In genomic region chr7:66205736-66206080, GRCh38 we compare ENCODE assay signal across 8 cellular contexts. TPM values are rescaled to one million over a fixed set of nuclear protein-coding genes. Genes with fewer than 3 reads are reported as not detected.
DNase-seq lines count a peak whose midpoint lies in the region; ATAC-seq, FAIRE-seq and TF ChIP-seq lines count a peak whose summit lies in the region.

No MANE protein-coding gene starts in this region.

- H3K27me3 ChIP-seq in A673 (replicated peaks; ENCODE audit: insufficient read depth, low read depth, low read length, poor library complexity): no peaks in the 10 kb centered on the region
- H3K27me3 ChIP-seq in esophagus (ENCODE audit: control insufficient read depth in 1 of 2, insufficient read depth in 2 of 2, low read length in 2 of 2): no peaks in the 10 kb centered on the region
- no peaks in the 10 kb centered on the region for H3K27me3 ChIP-seq in neuron (ENCODE audit: insufficient read depth, low read length)

- peak; percentile 5 for ATAC-seq in GM21447 (IDR thresholded peaks at IDR 0.05; ENCODE audit: unreplicated experiment)
- ATAC-seq in T-helper 17 cell: no peak

- peak overlapping the region; percentile 66 for H2AFZ ChIP-seq in neuron (ENCODE audit: low read depth, low read length)

- H3K4me3 ChIP-seq in A673 (ENCODE audit: low read depth, low read length, poor library complexity, severe bottlenecking) (peak overlapping the region; percentile 98), esophagus (ENCODE audit: low read depth in 1 of 2, low read length in 2 of 2) (peak overlapping the region; percentile 70 to 99), neuron (ENCODE audit: low read length) (peak overlapping the region; percentile 74)

- intact Hi-C loops in A673 (cut with micrococcal nuclease; ENCODE audit: unreplicated experiment): no loop called here

- H3K36me3 ChIP-seq in A673 (ENCODE audit: insufficient read depth, low read length, poor library complexity, severe bottlenecking) (no peaks in the 10 kb centered on the region), esophagus (ENCODE audit: control insufficient read depth in 2 of 2, insufficient read depth in 2 of 2, low read length in 1 of 2) (peaks cover 0 to 4% of the 10 kb centered on the region in 2 donors), neuron (ENCODE audit: insufficient read depth, low read length) (peaks cover 16% of the 10 kb centered on the region)

- POLR2A ChIA-PET in A673 (lab: Charles Lee; ENCODE audit: low non-redundant PET): interaction anchor here (1.0 kb wide), 1 partner anchor 14 kb away, joined by 12 read pairs; no protein-coding TSS in a partner anchor

- H3K27me3 Mint-ChIP-seq in T-helper 17 cell: peaks cover 55% of the 10 kb centered on the region

- WGBS in esophagus, 2 donors: 3 to 4% methylated on average over 23 of the region's 23 CpGs

- DNase-seq in A673 (ENCODE audit: low spot score) (no peak), T-helper 17 cell (no peak), SW480 (ENCODE audit: low spot score) (no peak), inferior parietal cortex (ENCODE audit: extremely low spot score) (no peak), urothelium cell line (ENCODE audit: low spot score) (no peak)

- BruUV-seq in A673 (replicated peaks; lab: Mats Ljungman, UMichigan): no TSS peak

- H3K36me3 Mint-ChIP-seq in T-helper 17 cell (ENCODE audit: low read depth): peaks cover 7% of the 10 kb centered on the region

- peaks cover 4% of the 10 kb centered on the region for H3K4me1 ChIP-seq in A673 (ENCODE audit: insufficient read depth, low read length, poor library complexity, severe bottlenecking)
- peaks cover 0 to 6% of the 10 kb centered on the region in 2 donors for H3K4me1 ChIP-seq in esophagus (ENCODE audit: control insufficient read depth in 2 of 2, insufficient read depth in 2 of 2, low read length in 1 of 2)
- H3K4me1 ChIP-seq in neuron (ENCODE audit: insufficient read depth, low read length): peaks cover 26% of the 10 kb centered on the region

- TF ChIP-seq CTCF in A673 (conservative IDR thresholded peaks at IDR 0.05; ENCODE audit: low read depth, low read length): no peak

- H3K9me3 ChIP-seq in A673 (ENCODE audit: low read depth, low read length, poor library complexity, severe bottlenecking) (no peaks in the 10 kb centered on the region), T-helper 17 cell (ENCODE audit: control insufficient read depth, low read length, poor library complexity, severe bottlenecking) (no peaks in the 10 kb centered on the region), esophagus (ENCODE audit: control insufficient read depth in 2 of 2, insufficient read depth in 1 of 2, low read depth in 1 of 2, low read length in 1 of 2) (no peaks in the 10 kb centered on the region), neuron (ENCODE audit: low read length) (peaks cover under 1% of the 10 kb centered on the region)

- H3K27ac Mint-ChIP-seq in T-helper 17 cell: peak overlapping the region; percentile 92

- no peak for FAIRE-seq in urothelium cell line (lab: Jason Lieb, UNC)

- H3K27ac ChIP-seq in A673 (ENCODE audit: low read depth, low read length, poor library complexity, severe bottlenecking): peak overlapping the region; percentile 75
- H3K27ac ChIP-seq in esophagus (ENCODE audit: low read depth in 2 of 2, low read length in 1 of 2): peak overlapping the region in 1 of 2 donors; percentile 66

- peak overlapping the region; percentile 90 for H3K4me3 Mint-ChIP-seq in T-helper 17 cell

- CTCF ChIA-PET in A673 (lab: Charles Lee): interaction anchor here (0.7 kb wide), 1 partner anchor 144 kb away, joined by 3 read pairs; no protein-coding TSS in a partner anchor

- peaks cover 26% of the 10 kb centered on the region for H3K4me1 Mint-ChIP-seq in T-helper 17 cell

RNA-seq across cellular contexts. Expression of gene TPST1, which starts 0.6 kb away (rescaled TPM):
- total RNA-seq in A673 (2021) (8.0 and 11.0 TPM in 2 replicates), T-helper 17 cell (under 1 TPM; 0.65 TPM)
- 1 to 10 TPM; 4.4 to 5.9 TPM for polyA plus RNA-seq in esophagus
